ENCODE assay signal across 35 cellular contexts in the genomic region with DNA sequence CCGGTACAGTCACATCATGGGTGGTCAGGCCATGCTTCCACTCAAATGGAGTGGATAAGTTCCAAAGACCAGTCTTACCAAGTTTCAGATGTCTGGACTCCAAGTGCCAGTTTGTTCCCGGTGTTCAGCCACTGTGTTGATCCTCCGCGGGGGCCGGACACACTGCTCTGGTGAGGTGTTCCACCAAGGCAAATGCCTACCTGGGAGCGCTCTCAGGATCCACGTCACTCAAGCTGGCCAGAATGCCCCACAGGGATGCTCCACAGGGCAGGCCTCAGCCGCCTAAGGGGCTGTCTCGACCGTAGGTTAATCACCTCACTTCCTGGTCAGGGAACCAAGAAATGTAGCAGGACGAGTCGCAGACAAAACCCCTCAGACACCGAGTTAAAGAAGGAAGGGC.
"Had no signal": no experiment of that assay in that cellular context is flagged by ENCODE, and none has a peak within 500 bp of the region (broad histone marks: within the 10 kb centered on the region; RNA-seq: fewer than 3 reads in every experiment).

No MANE protein-coding gene starts in this region.

- H3K4me2 ChIP-seq: KMS-11 had no signal

- DNase-seq: Karpas-422, Kasumi-1, KG1, MG63, MM.1S, MV-4-11, NCI-H1048, NCI-H1092, NCI-H1092 treated with DMSO at 0.1 percent for 48 hours, NCI-H1105, NCI-H1105 treated with DMSO at 0.1 percent for 48 hours, NCI-H1417, NCI-H1417 treated with DMSO at 0.1 percent for 48 hours, NCI-H1436, NCI-H1436 treated with DMSO at 0.1 percent for 48 hours, NCI-H146, NCI-H1694, NCI-H1694 treated with DMSO at 0.1 percent for 48 hours, NCI-H187, NCI-H187 treated with DMSO at 0.1 percent for 48 hours, NCI-H1930, NCI-H2029, NCI-H2029 treated with DMSO at 0.1 percent for 48 hours, NCI-H2081, NCI-H2081 treated with DMSO at 0.1 percent for 48 hours, NCI-H2107, NCI-H2171, NCI-H2171 treated with DMSO at 0.1 percent for 48 hours, NCI-H2227 treated with DMSO at 0.1 percent for 48 hours, NCI-H226, NCI-H345, NCI-H446, NCI-H446 treated with DMSO at 0.1 percent for 48 hours, NCI-H510A had no signal

- H3K27me3 ChIP-seq: MG63 had no signal

- H3K4me3 ChIP-seq: MG63 had no signal

- H3K36me3 ChIP-seq: MG63 had no signal

- H3K27ac ChIP-seq: KMS-11 had no signal

- H3K9me3 ChIP-seq: MG63 had no signal

- H3K9ac ChIP-seq: KMS-11 had no signal
